ENCODE assay signal across 31 cellular contexts in genomic region chr20:19962958-19963357, GRCh38.
"Had no signal": no experiment of that assay in that cellular context is flagged by ENCODE, and none has a peak within 500 bp of the region (broad histone marks: within the 10 kb centered on the region; RNA-seq: fewer than 3 reads in every experiment).

No MANE protein-coding gene starts in this region.

- ATAC-seq: activated T-cell treated with anti-CD3 and anti-CD28 coated beads, Interleukin-2, amount 50 U/mL, for 4 hours; activated T-helper 17 cell treated with anti-CD3 and anti-CD28 coated beads, Interleukin-2, amount 50 U/mL, for 72 hours; body of pancreas; effector memory CD8-positive, alpha-beta T cell; foreskin keratinocyte; gastrocnemius medialis; heart left ventricle; WTC11 had no signal

- H3K27me3 ChIP-seq: body of pancreas, esophagus muscularis mucosa, foreskin keratinocyte, gastrocnemius medialis, heart left ventricle had no signal

- H3K9me3 Mint-ChIP-seq: activated CD4-positive, alpha-beta memory T cell treated with anti-CD3 and anti-CD28 coated beads, Interleukin-2, amount 10 ng/mL, durations not matched to agents 7 days and 5 days; activated CD4-positive, alpha-beta T cell treated with anti-CD3 and anti-CD28 coated beads, Interleukin-2, amount 10 ng/mL, durations not matched to agents 7 days and 5 days; activated T-cell treated with anti-CD3 and anti-CD28 coated beads, Interleukin-2, amount 50 U/mL, for 4 hours; activated T-helper 17 cell treated with anti-CD3 and anti-CD28 coated beads, Interleukin-2, amount 50 U/mL, for 72 hours; effector memory CD8-positive, alpha-beta T cell; WTC11 had no signal

- H3K9me3 ChIP-seq: body of pancreas, esophagus muscularis mucosa, gastrocnemius medialis, heart left ventricle had no signal

- H3K27ac ChIP-seq: body of pancreas, foreskin keratinocyte had no signal

- H3K4me1 Mint-ChIP-seq: activated CD4-positive, alpha-beta T cell treated with anti-CD3 and anti-CD28 coated beads, Interleukin-2, amount 10 ng/mL, durations not matched to agents 7 days and 5 days had no signal

- FAIRE-seq: colon had no signal

- DNase-seq: activated CD4-positive, alpha-beta memory T cell treated with anti-CD3 and anti-CD28 coated beads, Interleukin-2, amount 10 ng/mL, durations not matched to agents 7 days and 5 days; activated CD4-positive, alpha-beta T cell treated with anti-CD3 and anti-CD28 coated beads for 1 hour; activated CD4-positive, alpha-beta T cell treated with anti-CD3 and anti-CD28 coated beads for 4 hours; activated CD4-positive, alpha-beta T cell treated with anti-CD3 and anti-CD28 coated beads, Interleukin-2, amount 10 ng/mL, durations not matched to agents 7 days and 5 days; activated CD4-positive, alpha-beta T cell treated with anti-CD3 and anti-CD28 coated beads, Interleukin-2, amount 50 U/mL, for 4 hours; activated CD8-positive, alpha-beta memory T cell treated with anti-CD3 and anti-CD28 coated beads, Interleukin-2, amount 50 U/mL, for 48 hours; activated effector memory CD4-positive, alpha-beta T cell treated with Interleukin-2 at 50 U/mL for 16 hours; activated gamma-delta T cell treated with Interleukin-2 at 50 U/mL for 16 hours; activated naive CD4-positive, alpha-beta T cell treated with anti-CD3 and anti-CD28 coated beads, Interleukin-2, amount 50 U/mL, for 16 hours; activated naive CD4-positive, alpha-beta T cell treated with Interleukin-2 at 50 U/mL for 16 hours; activated T-cell treated with anti-CD3 and anti-CD28 coated beads for 4 hours; activated T-cell treated with anti-CD3 and anti-CD28 coated beads, Interleukin-2, amount 50 U/mL, for 4 hours; amniotic stem cell; aorta; body of pancreas; caudate nucleus; cortex of kidney; dermis blood vessel endothelial cell; effector CD4-positive, alpha-beta T cell; effector memory CD8-positive, alpha-beta T cell; erythroblast; foreskin keratinocyte; gastrocnemius medialis; glutamatergic neuron; heart left ventricle; T-helper 2 cell had no signal

- H3K4me3 Mint-ChIP-seq: activated CD4-positive, alpha-beta memory T cell treated with anti-CD3 and anti-CD28 coated beads, Interleukin-2, amount 10 ng/mL, durations not matched to agents 7 days and 5 days; activated CD4-positive, alpha-beta T cell treated with anti-CD3 and anti-CD28 coated beads, Interleukin-2, amount 10 ng/mL, durations not matched to agents 7 days and 5 days; activated naive CD8-positive, alpha-beta T cell; activated T-cell treated with anti-CD3 and anti-CD28 coated beads, Interleukin-2, amount 50 U/mL, for 4 hours; activated T-helper 17 cell treated with anti-CD3 and anti-CD28 coated beads, Interleukin-2, amount 50 U/mL, for 72 hours; effector memory CD8-positive, alpha-beta T cell; WTC11 had no signal

- H3K4me3 ChIP-seq: body of pancreas, esophagus muscularis mucosa, gastrocnemius medialis, heart left ventricle had no signal

- H3K27ac Mint-ChIP-seq: activated CD4-positive, alpha-beta memory T cell treated with anti-CD3 and anti-CD28 coated beads, Interleukin-2, amount 10 ng/mL, durations not matched to agents 7 days and 5 days; activated CD4-positive, alpha-beta T cell treated with anti-CD3 and anti-CD28 coated beads, Interleukin-2, amount 10 ng/mL, durations not matched to agents 7 days and 5 days; activated naive CD8-positive, alpha-beta T cell; activated T-helper 17 cell treated with anti-CD3 and anti-CD28 coated beads, Interleukin-2, amount 50 U/mL, for 72 hours; effector memory CD8-positive, alpha-beta T cell; WTC11 had no signal

- H3K36me3 Mint-ChIP-seq: activated naive CD8-positive, alpha-beta T cell; WTC11 had no signal

- H3K27me3 Mint-ChIP-seq: activated CD4-positive, alpha-beta memory T cell treated with anti-CD3 and anti-CD28 coated beads, Interleukin-2, amount 10 ng/mL, durations not matched to agents 7 days and 5 days; activated CD4-positive, alpha-beta T cell treated with anti-CD3 and anti-CD28 coated beads, Interleukin-2, amount 10 ng/mL, durations not matched to agents 7 days and 5 days; activated naive CD8-positive, alpha-beta T cell; activated T-helper 17 cell treated with anti-CD3 and anti-CD28 coated beads, Interleukin-2, amount 50 U/mL, for 72 hours had no signal
